ENCODE assay signal across 13 cellular contexts in genomic region chr9:128027705-128028104, GRCh38. TPM values are rescaled to one million over a fixed set of nuclear protein-coding genes. Genes with fewer than 3 reads are reported as not detected.
DNase-seq lines count a peak whose midpoint lies in the region; ATAC-seq and TF ChIP-seq lines count a peak whose summit lies in the region.
"Had no signal": no experiment of that assay in that cellular context is flagged by ENCODE, and none has a peak within 500 bp of the region (broad histone marks: within the 10 kb centered on the region; RNA-seq: fewer than 3 reads in every experiment).

No MANE protein-coding gene starts in this region.

- peak overlapping the region; percentile 78 for H3K27ac ChIP-seq in SK-N-MC
- peak overlapping the region in 3 of 5 donors; percentile 38 to 75 (median 54) for H3K27ac ChIP-seq in stomach

- peaks cover 0 to 15% (median 0%) of the 10 kb centered on the region in 4 donors for H3K4me1 ChIP-seq in stomach

- no peak for TF ChIP-seq POLR2A in stomach (IDR thresholded peaks at IDR 0.05)

- peaks cover 78% of the 10 kb centered on the region for H3K4me1 Mint-ChIP-seq in activated T-cell treated with anti-CD3 and anti-CD28 coated beads, Interleukin-2, amount 50 U/mL, for 4 hours (ENCODE audit: low read depth)
- peaks cover 56% of the 10 kb centered on the region for H3K4me1 Mint-ChIP-seq in central memory CD8-positive, alpha-beta T cell

- H3K36me3 ChIP-seq in SK-N-MC (ENCODE audit: insufficient read depth, low read length) (no peaks in the 10 kb centered on the region), stomach (no peaks in the 10 kb centered on the region)
- H3K36me3 ChIP-seq: right lobe of liver had no signal

- DNase-seq in activated T-cell treated with anti-CD3 and anti-CD28 coated beads, Interleukin-2, amount 50 U/mL, for 4 hours = no peak
- no peak for DNase-seq in activated T-cell treated with anti-CD3 and anti-CD28 coated beads for 4 hours
- no peak for DNase-seq in SK-N-MC (ENCODE audit: low read depth, low spot score)
- no peak for DNase-seq in central memory CD8-positive, alpha-beta T cell (ENCODE audit: low spot score in 2 of 2)
- DNase-seq in stomach = no peak
- DNase-seq in stimulated activated CD8-positive, alpha-beta memory T cell treated with anti-CD3 and anti-CD28 coated beads, Interleukin-4, amount 100 ng/mL, for 48 hours = no peak
- DNase-seq in DMS79 (lab: John Stamatoyannopoulos, UW) = no peak
- DNase-seq: glutamatergic neuron, NCI-H2107, NCI-H69, right lobe of liver had no signal

- intact Hi-C loops in stomach (cut with DNase I; ENCODE audit: low total_unique reads) = no loop called here

- no peaks in the 10 kb centered on the region for H3K9me3 Mint-ChIP-seq in activated T-cell treated with anti-CD3 and anti-CD28 coated beads, Interleukin-2, amount 50 U/mL, for 4 hours
- no peaks in the 10 kb centered on the region for H3K9me3 Mint-ChIP-seq in central memory CD8-positive, alpha-beta T cell

- H3K9me3 ChIP-seq in SK-N-MC (ENCODE audit: low read depth, low read length) (no peaks in the 10 kb centered on the region), stomach (no peaks in the 10 kb centered on the region)
- H3K9me3 ChIP-seq: right lobe of liver had no signal

- no peaks in the 10 kb centered on the region for H3K27me3 Mint-ChIP-seq in activated T-cell treated with anti-CD3 and anti-CD28 coated beads, Interleukin-2, amount 50 U/mL, for 4 hours (ENCODE audit: low read depth)
- no peaks in the 10 kb centered on the region for H3K27me3 Mint-ChIP-seq in central memory CD8-positive, alpha-beta T cell

- ATAC-seq in activated T-cell treated with anti-CD3 and anti-CD28 coated beads, Interleukin-2, amount 50 U/mL, for 4 hours = no peak
- ATAC-seq in central memory CD8-positive, alpha-beta T cell (replicated peaks; ENCODE audit: extremely low read depth, poor library complexity, severe bottlenecking) = no peak
- no peak for ATAC-seq in GM21576 (IDR thresholded peaks at IDR 0.05; ENCODE audit: unreplicated experiment)
- ATAC-seq: HepG2 had no signal

- no peaks in the 10 kb centered on the region for H3K36me3 Mint-ChIP-seq in activated T-cell treated with anti-CD3 and anti-CD28 coated beads, Interleukin-2, amount 50 U/mL, for 4 hours (ENCODE audit: insufficient read depth)
- peaks cover 38% of the 10 kb centered on the region for H3K36me3 Mint-ChIP-seq in central memory CD8-positive, alpha-beta T cell (ENCODE audit: insufficient read depth)

- WGBS in stomach, 5 donors = 57 to 89% (median 84%) methylated on average over 4 of the region's 4 CpGs

- H3K27ac Mint-ChIP-seq in central memory CD8-positive, alpha-beta T cell (ENCODE audit: low read depth) = peak overlapping the region; percentile 97

- H3K4me3 Mint-ChIP-seq in activated T-cell treated with anti-CD3 and anti-CD28 coated beads, Interleukin-2, amount 50 U/mL, for 4 hours = peak overlapping the region; percentile 12
- peak overlapping the region; percentile 52 for H3K4me3 Mint-ChIP-seq in central memory CD8-positive, alpha-beta T cell

- no peak overlapping the region for H3K4me3 ChIP-seq in SK-N-MC
- H3K4me3 ChIP-seq in stomach = no peak overlapping the region
- H3K4me3 ChIP-seq: right lobe of liver had no signal

- no peak for TF ChIP-seq EP300 in stomach (IDR thresholded peaks at IDR 0.05)

- no peak overlapping the region for H3K9ac ChIP-seq in SK-N-MC (ENCODE audit: insufficient read length)

- H3K27me3 ChIP-seq in stomach = no peaks in the 10 kb centered on the region
- H3K27me3 ChIP-seq: right lobe of liver had no signal

- no peak for TF ChIP-seq CTCF in stomach (IDR thresholded peaks at IDR 0.05)

RNA-seq across cellular contexts. Expression of gene NAIF1, which starts 39.4 kb away (rescaled TPM):
- 10 to 100 TPM in 1 of 3 donors, 1 to 10 TPM in 2; 9.5 to 11.2 (median 9.7) TPM for total RNA-seq in activated T-cell treated with anti-CD3 and anti-CD28 coated beads, Interleukin-2, amount 50 U/mL, for 4 hours
- total RNA-seq in stomach = 10 to 100 TPM in 2 of 5 donors, 1 to 10 TPM in 3; 1.8 to 40.3 (median 6.7) TPM
- polyA plus RNA-seq in stomach = 10 to 100 TPM in 1 of 3 donors, 1 to 10 TPM in 2; 7.0 to 10.3 (median 8.7) TPM

RNA-seq across cellular contexts. Expression of gene SLC25A25, which starts 40.3 kb away (rescaled TPM):
- 10 to 100 TPM; 13.9 to 16.3 (median 15.6) TPM for total RNA-seq in activated T-cell treated with anti-CD3 and anti-CD28 coated beads, Interleukin-2, amount 50 U/mL, for 4 hours
- total RNA-seq in stomach = 10 to 100 TPM; 12.3 to 37.1 (median 32.6) TPM
- 1 to 10 TPM; 7.9 to 9.2 (median 8.1) TPM for polyA plus RNA-seq in stomach

RNA-seq across cellular contexts. Expression of gene EEIG1, which starts 46.9 kb away (rescaled TPM):
- 10 to 100 TPM; 75.5 to 87.3 (median 86.0) TPM for total RNA-seq in activated T-cell treated with anti-CD3 and anti-CD28 coated beads, Interleukin-2, amount 50 U/mL, for 4 hours
- total RNA-seq in stomach = 100 to 1,000 TPM in 2 of 5 donors, 10 to 100 TPM in 3; 26.3 to 406 (median 83.4) TPM
- 100 to 1,000 TPM in 1 of 3 donors, 10 to 100 TPM in 2; 24.4 to 118 (median 38.5) TPM for polyA plus RNA-seq in stomach
